Comparison of ENCODE assay signal across 1 cellular context in genomic region chr3:52388348-52388821, GRCh38.
A peak's percentile ranks its signal among the peaks of the same experiment; 100 is the strongest.
TF ChIP-seq lines count a peak whose summit lies in the region.

No MANE protein-coding gene starts in this region.

TF ChIP-seq in H1, 55 proteins besides CTCF, POLR2A, EP300 and RAD21:
- TF ChIP-seq TEAD4 (IDR thresholded peaks at IDR 0.05; ENCODE audit: low read depth, low read length), result peak; percentile 64; the same call in 1 of the 2 replicates
- 0 out of 2 replicates have a peak, but pooled peaks have one; percentile 34 for TF ChIP-seq CREB1 (IDR thresholded peaks at IDR 0.05)
- no peak for TF ChIP-seq RFX5 (IDR thresholded peaks at IDR 0.05; ENCODE audit: borderline replicate concordance, low read depth, low read length)
- TF ChIP-seq CTBP2 (IDR thresholded peaks at IDR 0.05; ENCODE audit: borderline replicate concordance, insufficient read depth, insufficient read length, low read length), result no peak
- TF ChIP-seq JUN (IDR thresholded peaks at IDR 0.05; ENCODE audit: low read depth, low read length), result no peak
